ENCODE assay signal across 18 cellular contexts in genomic region chr6:79188885-79189505, GRCh38. TPM values are rescaled to one million over a fixed set of nuclear protein-coding genes. Genes with fewer than 3 reads are reported as not detected.
A peak's percentile ranks its signal among the peaks of the same experiment; 100 is the strongest.
DNase-seq lines count a peak whose midpoint lies in the region; ATAC-seq, FAIRE-seq and TF ChIP-seq lines count a peak whose summit lies in the region.
"Had no signal": no experiment of that assay in that cellular context is flagged by ENCODE, and none has a peak within 500 bp of the region (broad histone marks: within the 10 kb centered on the region; RNA-seq: fewer than 3 reads in every experiment).

No MANE protein-coding gene starts in this region.

- no peaks in the 10 kb centered on the region for H3K23me2 ChIP-seq in H1 (ENCODE audit: low read depth, low read length)

- H4K20me1 ChIP-seq in H1 (replicated peaks in 1 of 2; ENCODE audit: control insufficient read depth in 1 of 2, insufficient read depth in 2 of 2, low read length in 2 of 2) (no peaks in the 10 kb centered on the region), Karpas-422 (ENCODE audit: insufficient read depth, low read depth, low read length) (no peaks in the 10 kb centered on the region)
- H4K20me1 ChIP-seq: BLaER1 had no signal

- no peak overlapping the region for H3K23ac ChIP-seq in H1 (ENCODE audit: insufficient read length)

- H3K56ac ChIP-seq in H1 (replicated peaks; ENCODE audit: insufficient read length, low read depth, low read length): no peak overlapping the region

- TF ChIP-seq EP300 in H1 (IDR thresholded peaks at IDR 0.05; ENCODE audit: borderline replicate concordance in 1 of 2, low read depth in 2 of 2, low read length in 2 of 2): no peak

- H3K4me2 ChIP-seq in H1 (ENCODE audit: insufficient read depth in 1 of 2, low read depth in 2 of 2, low read length in 2 of 2): no peak overlapping the region
- no peak overlapping the region for H3K4me2 ChIP-seq in Karpas-422 (ENCODE audit: low read depth, low read length, poor library complexity, severe bottlenecking)
- H3K4me2 ChIP-seq: BLaER1, PC-9 had no signal

- H4K91ac ChIP-seq in H1 (replicated peaks; ENCODE audit: insufficient read length, low read length): no peak overlapping the region

- H2BK15ac ChIP-seq in H1 (ENCODE audit: low read length): no peak overlapping the region

- intact Hi-C loops in thyroid gland (cut with DNase I) (no loop called here), lower lobe of right lung (cut with DNase I) (no loop called here)

- no peaks in the 10 kb centered on the region for H3K79me1 ChIP-seq in H1 (ENCODE audit: low read depth, low read length)

- H3K27me3 ChIP-seq in H1 (replicated peaks in 1 of 4; ENCODE audit: control insufficient read depth in 3 of 4, extremely low read depth in 1 of 4, insufficient read depth in 3 of 4, low read length in 3 of 4) (peaks cover 0 to 2% (median 0%) of the 10 kb centered on the region in 4 experiments; a peak in 1 of 7 replicates), thyroid gland (no peaks in the 10 kb centered on the region), lower lobe of right lung (ENCODE audit: low read depth) (no peaks in the 10 kb centered on the region), Karpas-422 (ENCODE audit: low read length) (no peaks in the 10 kb centered on the region)
- H3K27me3 ChIP-seq: BLaER1 had no signal

- POLR2A ChIA-PET in H1 (lab: Charles Lee; ENCODE audit: partially characterized antibody): interaction anchor here (1.0 to 1.3 kb wide), 2 partner anchors 35 to 111 kb away, joined by 3 to 4 read pairs; partner anchors contain the start of gene PHIP

- ATAC-seq in left lobe of liver (peak; percentile 74), lower lobe of right lung (no peak)
- ATAC-seq: SK-N-SH treated with all-trans-retinoic acid at 6 μM for 48 hours had no signal

- no peak overlapping the region for H2BK120ac ChIP-seq in H1 (replicated peaks; ENCODE audit: low read depth, low read length)

- no peak overlapping the region for H3K4ac ChIP-seq in H1 (replicated peaks; ENCODE audit: insufficient read length, low read depth, low read length)

- H3K79me2 ChIP-seq in H1 (ENCODE audit: control insufficient read depth in 1 of 2, insufficient read depth in 2 of 2, low read length in 2 of 2): no peaks in the 10 kb centered on the region
- no peaks in the 10 kb centered on the region for H3K79me2 ChIP-seq in Karpas-422 (ENCODE audit: low read length)

- DNase-seq in NCI-H446 (lab: John Stamatoyannopoulos, UW) (peak; percentile 2 to 59), H1 (ENCODE audit: low read depth in 1 of 2, low spot score in 2 of 2) (no peak), left lobe of liver (ENCODE audit: low spot score) (peak; percentile 51), thyroid gland (peak; percentile 16 to 32), lower lobe of right lung (no peak), Karpas-422 (no peak)
- DNase-seq in stimulated activated CD4-positive, alpha-beta T cell treated with anti-CD3 and anti-CD28 coated beads, Interleukin-15, amount 100 ng/mL, for 24 hours: no peak
- DNase-seq: CD8-positive, alpha-beta memory T cell; Kasumi-1; MV-4-11; NCI-H1417 treated with DMSO at 0.1 percent for 48 hours; NCI-H2029; NCI-H226; NCI-H748 treated with DMSO at 0.1 percent for 48 hours; PC-9 had no signal

- TF ChIP-seq CTCF in H1 (IDR thresholded peaks at IDR 0.05; ENCODE audit: control extremely low read depth in 1 of 3, insufficient read depth in 1 of 3, low read depth in 1 of 3, low read length in 3 of 3) (no peak), thyroid gland (IDR thresholded peaks at IDR 0.05) (no peak), lower lobe of right lung (IDR thresholded peaks at IDR 0.05) (no peak)

- 74% methylated on average over 3 of the region's 3 CpGs; no CpG with 5 or more reads in 1 of the 2 experiments for WGBS in H1 (ENCODE audit: extremely low coverage in 1 of 2, insufficient coverage in 1 of 2, insufficient read length in 1 of 2, insufficient replicate concordance in 2 of 2, low coverage in 1 of 2, low lambda C conversion rate in 2 of 2, missing lambda C conversion rate in 1 of 2), 2 experiments
- WGBS in thyroid gland, 2 donors: 40 to 46% methylated on average over 3 of the region's 3 CpGs

- no peak for TF ChIP-seq POLR2A in H1 (IDR thresholded peaks at IDR 0.05; ENCODE audit: control extremely low read depth in 1 of 2, low read depth in 2 of 2, low read length in 2 of 2)
- no peak for TF ChIP-seq POLR2A in thyroid gland (IDR thresholded peaks at IDR 0.05)

- H3K9me2 ChIP-seq in Karpas-422 (replicated peaks; ENCODE audit: insufficient read depth, low read length): no peaks in the 10 kb centered on the region

- no peak overlapping the region for H3K4me3 ChIP-seq in H1 (ENCODE audit: extremely low read depth in 1 of 4, insufficient read depth in 2 of 4, low read depth in 3 of 4, low read length in 4 of 4)
- no peak overlapping the region for H3K4me3 ChIP-seq in thyroid gland (replicated peaks in 1 of 3)
- H3K4me3 ChIP-seq in lower lobe of right lung: no peak overlapping the region
- H3K4me3 ChIP-seq in Karpas-422 (ENCODE audit: low read length): no peak overlapping the region
- H3K4me3 ChIP-seq: BLaER1, HAP-1, PC-9 had no signal

- H2BK12ac ChIP-seq in H1 (ENCODE audit: low read depth, low read length): no peak overlapping the region

- H3K9ac ChIP-seq in H1 (replicated peaks in 1 of 4; ENCODE audit: extremely low read depth in 1 of 4, low read depth in 3 of 4, low read length in 3 of 4) (no peak overlapping the region), Karpas-422 (ENCODE audit: low read length) (no peak overlapping the region)
- H3K9ac ChIP-seq: BLaER1 had no signal

- H3K27ac ChIP-seq in H1 (ENCODE audit: low read depth, low read length) (no peak overlapping the region), thyroid gland (no peak overlapping the region), lower lobe of right lung (no peak overlapping the region), Karpas-422 (ENCODE audit: low read length) (no peak overlapping the region)
- H3K27ac ChIP-seq: BLaER1, PC-9 had no signal

- CTCF ChIA-PET in H1 (lab: Charles Lee; ENCODE audit: partially characterized antibody): interaction anchor here (0.6 to 0.8 kb wide), 3 partner anchors 17 to 113 kb away, joined by 3 read pairs; no protein-coding TSS in a partner anchor

- H3K4me1 ChIP-seq in H1 (replicated peaks in 1 of 4; ENCODE audit: control insufficient read depth in 3 of 4, insufficient read depth in 4 of 4, low read length in 3 of 4): no peaks in the 10 kb centered on the region
- peaks cover 6 to 7% of the 10 kb centered on the region in 2 donors for H3K4me1 ChIP-seq in thyroid gland
- no peaks in the 10 kb centered on the region for H3K4me1 ChIP-seq in lower lobe of right lung
- H3K4me1 ChIP-seq in Karpas-422 (ENCODE audit: low read length): no peaks in the 10 kb centered on the region
- H3K4me1 ChIP-seq: BLaER1 had no signal

- H2BK20ac ChIP-seq in H1 (ENCODE audit: low read length): no peak overlapping the region

- peak overlapping the region; percentile 70 for H2AFZ ChIP-seq in H1 (ENCODE audit: low read length)
- H2AFZ ChIP-seq in Karpas-422 (ENCODE audit: low read length): no peak overlapping the region
- H2AFZ ChIP-seq: PC-9 had no signal

- FAIRE-seq in H1 (lab: Jason Lieb, UNC): no peak

- H2BK5ac ChIP-seq in H1 (ENCODE audit: low read depth, low read length): no peak overlapping the region

- no peak for TF ChIP-seq RAD21 in H1 (IDR thresholded peaks at IDR 0.05 in 1 of 2, conservative IDR thresholded peaks at IDR 0.05 in 1 of 2; ENCODE audit: low read depth in 2 of 2, low read length in 2 of 2)

- H3K9me3 ChIP-seq in H1 (ENCODE audit: insufficient read depth in 2 of 2, low read depth in 1 of 2, low read length in 1 of 2) (peaks cover 10 to 14% of the 10 kb centered on the region in 2 experiments), thyroid gland (no peaks in the 10 kb centered on the region), lower lobe of right lung (no peaks in the 10 kb centered on the region), Karpas-422 (ENCODE audit: low read length) (no peaks in the 10 kb centered on the region)

- H4K5ac ChIP-seq in H1 (ENCODE audit: insufficient read length, low read depth, low read length): no peak overlapping the region

- no peak overlapping the region for H3K18ac ChIP-seq in H1 (ENCODE audit: extremely low read depth, low read length)

- no peak overlapping the region for H3K14ac ChIP-seq in H1 (ENCODE audit: insufficient read length)

- H3K36me3 ChIP-seq in H1 (ENCODE audit: control insufficient read depth in 2 of 4, insufficient read depth in 4 of 4, low read length in 3 of 4) (peaks cover 0 to 13% (median 3%) of the 10 kb centered on the region in 4 experiments; a peak in 2 of 8 replicates), thyroid gland (no peaks in the 10 kb centered on the region), lower lobe of right lung (no peaks in the 10 kb centered on the region), Karpas-422 (ENCODE audit: insufficient read depth, low read length) (no peaks in the 10 kb centered on the region)
- H3K36me3 ChIP-seq: BLaER1, HAP-1 had no signal

- no peak overlapping the region for H4K8ac ChIP-seq in H1 (ENCODE audit: extremely low read depth, insufficient read depth, low read length)

- H2AK5ac ChIP-seq in H1 (ENCODE audit: low read depth, low read length): no peak overlapping the region

TF ChIP-seq in H1, 55 proteins besides CTCF, POLR2A, EP300 and RAD21 (continues in another document):
- TF ChIP-seq RBBP5 (IDR thresholded peaks at IDR 0.05; ENCODE audit: borderline replicate concordance, low read depth, low read length) (no peak), YY1 (IDR thresholded peaks at IDR 0.05; ENCODE audit: low read depth, low read length) (no peak), SP4 (IDR thresholded peaks at IDR 0.05; ENCODE audit: low read length) (no peak)

RNA-seq across cellular contexts. Expression of gene HMGN3, which starts 45.5 kb away (rescaled TPM):
- total RNA-seq in H1 (2021; fragmentation: NEBNext Ultra II Directional; extraction: Animal tissue kit (Norgen Biotek cat#: 25700)): 167 and 174 TPM in 2 replicates
- 54.8 and 84.4 TPM in 2 replicates for polyA plus RNA-seq in H1 (2011; rRNA removed)
- 206 TPM for polyA plus RNA-seq in H1 (2011; cell fraction: cytosol; rRNA removed)
- polyA plus RNA-seq in H1 (2011; cell fraction: nucleus; rRNA removed): 58.2 TPM
- polyA plus RNA-seq in H1 (2012, experiment 1 of 2): 145 to 244 TPM (median 151 TPM) in 4 replicates
- polyA plus RNA-seq in H1 (2012, experiment 2 of 2): 44.7 TPM
- polyA plus RNA-seq in H1 (2013, experiment 1 of 2): 195 TPM
- 201 TPM for polyA plus RNA-seq in H1 (2013, experiment 2 of 2)
- 15.1 and 22.6 TPM in 2 replicates for polyA minus RNA-seq in H1 (2011; rRNA and poly(A)+ RNA removed)
- polyA minus RNA-seq in H1 (2011; cell fraction: cytosol; rRNA and poly(A)+ RNA removed): 36.2 TPM
- polyA minus RNA-seq in H1 (2011; cell fraction: nucleus; rRNA and poly(A)+ RNA removed): 28.1 TPM
- 32.4 TPM for total RNA-seq in left lobe of liver
- 100 to 1,000 TPM in 1 of 4 donors, 10 to 100 TPM in 3; 70.2 to 101 (median 87.7) TPM for total RNA-seq in thyroid gland
- 98.7 TPM for total RNA-seq in lower lobe of right lung
- total RNA-seq in Karpas-422 (2014; rRNA removed; shearing (Covaris generic); ENCODE audit: low replicate concordance): 125 and 148 TPM in 2 replicates

Comparison
In these comparisons a context has a peak if more than half of its experiments do, and no peak if none do; other contexts are left out.
1. DNase-seq: peak in NCI-H446 (2 of 2), left lobe of liver (single experiment) and thyroid gland (2 of 2); none in H1 (0 of 2), lower lobe of right lung (single experiment), stimulated activated CD4-positive, alpha-beta T cell treated with anti-CD3 and anti-CD28 coated beads, Interleukin-15, amount 100 ng/mL, for 24 hours (single experiment) and Karpas-422 (single experiment).